Comparison of ENCODE assay signal across 7 cellular contexts in the genomic region with DNA sequence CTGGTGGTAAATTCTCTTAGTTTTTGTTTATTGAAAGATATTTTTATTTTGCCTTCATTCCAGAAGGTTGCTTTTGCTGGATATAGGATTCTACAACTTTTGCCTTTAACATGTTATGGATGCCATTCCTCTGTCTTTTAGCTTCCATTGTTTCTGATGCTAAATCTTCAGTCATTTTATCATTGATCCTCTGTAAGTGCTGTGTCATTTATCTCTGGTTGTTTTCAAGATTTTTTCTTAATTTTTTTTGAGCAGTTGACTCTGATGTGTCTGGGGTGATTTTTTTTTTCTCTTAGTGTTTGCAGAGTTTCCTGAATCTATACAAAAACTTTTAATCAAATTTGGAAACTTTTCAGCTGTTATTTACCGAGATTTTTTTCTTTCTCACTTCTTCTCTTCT.
"Had no signal": no experiment of that assay in that cellular context is flagged by ENCODE, and none has a peak within 500 bp of the region (broad histone marks: within the 10 kb centered on the region; RNA-seq: fewer than 3 reads in every experiment).

No MANE protein-coding gene starts in this region.

- DNase-seq: GOT3, H7, HCEC 1CT, IMR-90, KBM-7 had no signal

- H3K9ac ChIP-seq: KMS-11 had no signal

- FAIRE-seq: HTR-8/SVneo had no signal

- H3K27ac ChIP-seq: KMS-11 had no signal

- H3K4me2 ChIP-seq: KMS-11 had no signal
